In the genomic region with DNA sequence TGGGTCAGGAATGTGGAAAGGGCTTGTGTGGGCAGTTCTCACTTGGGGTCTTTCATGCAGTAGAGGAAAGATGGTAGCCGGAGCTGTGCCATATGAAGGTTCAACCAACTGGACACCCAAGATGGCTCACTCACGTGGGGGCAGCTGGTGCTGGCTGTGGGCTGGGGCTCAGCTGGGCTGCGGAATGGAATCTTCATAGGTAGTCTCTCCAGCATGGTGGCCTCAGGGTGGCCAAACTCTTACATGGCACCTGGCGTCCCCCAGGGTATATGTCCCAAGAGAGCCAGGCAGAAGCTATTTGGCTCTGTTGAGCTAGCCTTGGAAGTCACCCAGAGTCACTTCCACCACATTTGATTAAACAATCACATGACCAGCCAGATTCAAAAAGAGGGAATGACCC, we compare ENCODE assay signal across 29 cellular contexts.
"Had no signal": no experiment of that assay in that cellular context is flagged by ENCODE, and none has a peak within 500 bp of the region (broad histone marks: within the 10 kb centered on the region; RNA-seq: fewer than 3 reads in every experiment).

No MANE protein-coding gene starts in this region.

- H3K9me3 ChIP-seq: ascending aorta had no signal

- H3K27me3 ChIP-seq: ascending aorta, cardiac muscle cell had no signal

- H3K4me1 ChIP-seq: ascending aorta had no signal

- H3K4me3 ChIP-seq: ascending aorta, cardiac muscle cell had no signal

- H3K27ac ChIP-seq: ascending aorta, cardiac muscle cell, VCaP had no signal

- DNase-seq: activated B cell treated with CpG ODN at 0.5 μM for 24 hours; activated CD4-positive, alpha-beta memory T cell treated with anti-CD3 and anti-CD28 coated beads for 36 hours; activated CD4-positive, alpha-beta T cell treated with anti-CD3 and anti-CD28 coated beads for 4 hours; activated CD4-positive, alpha-beta T cell treated with anti-CD3 and anti-CD28 coated beads, Interleukin-2, amount 10 ng/mL, durations not matched to agents 24 days and 14 days; activated CD4-positive, alpha-beta T cell treated with anti-CD3 and anti-CD28 coated beads, Interleukin-2, amount 50 U/mL, for 1 hour; activated CD4-positive, alpha-beta T cell treated with anti-CD3 and anti-CD28 coated beads, Interleukin-2, amount 50 U/mL, for 4 hours; activated CD4-positive, CD25-positive, alpha-beta regulatory T cell treated with anti-CD3 and anti-CD28 coated beads, Interleukin-2, amount 50 U/mL, for 72 hours; activated CD8-positive, alpha-beta memory T cell treated with anti-CD3 and anti-CD28 coated beads, Interleukin-2, amount 50 U/mL, for 4 hours; activated CD8-positive, alpha-beta T cell treated with anti-CD3 and anti-CD28 coated beads for 36 hours; activated effector memory CD4-positive, alpha-beta T cell treated with Interleukin-2 at 50 U/mL for 16 hours; activated gamma-delta T cell; activated naive CD4-positive, alpha-beta T cell treated with anti-CD3 and anti-CD28 coated beads, Interleukin-2, amount 10 ng/mL, durations not matched to agents 7 days and 5 days; activated naive CD4-positive, alpha-beta T cell treated with Interleukin-2 at 50 U/mL for 16 hours; activated naive CD8-positive, alpha-beta T cell treated with anti-CD3 and anti-CD28 coated beads, Interleukin-2, amount 10 ng/mL, durations not matched to agents 7 days and 5 days; activated naive CD8-positive, alpha-beta T cell treated with anti-CD3 and anti-CD28 coated beads, Interleukin-2, amount 50 U/mL, for 24 hours; activated T-cell treated with anti-CD3 and anti-CD28 coated beads for 4 hours; activated T-cell treated with anti-CD3 and anti-CD28 coated beads, Interleukin-2, amount 50 U/mL, for 1 hour; activated T-cell treated with anti-CD3 and anti-CD28 coated beads, Interleukin-2, amount 50 U/mL, for 4 hours; activated T-cell treated with anti-CD3 and anti-CD28 coated beads, Interleukin-2, amount 50 U/mL, for 72 hours; amygdala; anterior cingulate cortex; cerebellar nuclear complex; T-helper 1 cell; T-helper 2 cell; T-helper 9 cell had no signal

- ATAC-seq: activated CD8-positive, alpha-beta T cell treated with anti-CD3 and anti-CD28 coated beads for 36 hours; activated naive CD8-positive, alpha-beta T cell treated with anti-CD3 and anti-CD28 coated beads, Interleukin-2, amount 50 U/mL, for 24 hours; activated T-cell treated with anti-CD3 and anti-CD28 coated beads, Interleukin-2, amount 50 U/mL, for 4 hours; activated T-cell treated with anti-CD3 and anti-CD28 coated beads, Interleukin-2, amount 50 U/mL, for 72 hours; activated T-helper 17 cell treated with anti-CD3 and anti-CD28 coated beads, Interleukin-2, amount 50 U/mL, for 72 hours had no signal

- H3K36me3 ChIP-seq: ascending aorta, cardiac muscle cell had no signal
